In the genomic region with DNA sequence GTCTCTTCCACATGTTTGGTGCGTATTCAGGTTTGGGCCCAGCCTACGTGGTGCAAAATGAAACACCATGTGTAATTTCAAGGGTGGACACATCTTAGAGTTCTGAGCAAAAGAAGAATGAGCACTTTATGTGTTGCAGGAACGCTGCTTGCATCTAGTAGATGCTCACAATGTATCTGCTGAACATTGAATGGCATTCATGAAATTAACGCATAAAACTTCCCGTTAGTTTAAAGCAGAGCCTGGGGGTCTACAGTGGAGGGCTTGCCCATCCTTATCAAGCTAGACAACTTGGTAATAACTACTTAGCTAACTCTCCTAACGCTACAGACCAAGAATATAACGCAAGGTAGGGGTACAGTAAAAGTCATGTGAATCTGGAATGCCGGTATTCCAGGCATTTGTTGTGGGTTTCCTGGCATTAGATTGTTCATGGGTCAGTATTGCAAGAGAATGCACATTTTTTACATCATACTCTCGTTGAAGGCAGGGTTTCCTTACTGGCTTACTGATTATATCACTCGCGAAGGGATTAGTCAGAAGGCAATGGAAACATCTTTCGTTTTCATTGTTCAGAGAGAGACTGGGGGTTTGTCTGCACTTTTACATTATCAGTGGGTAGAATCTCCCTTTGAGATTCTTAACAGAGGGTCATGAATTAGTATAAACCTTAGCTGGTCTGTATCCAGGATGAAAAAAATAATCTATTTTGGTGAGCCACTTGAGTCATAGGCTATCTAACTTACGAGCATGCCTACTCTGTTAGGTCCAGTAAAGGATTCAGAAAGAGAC, we compare ENCODE assay signal across 12 cellular contexts.
DNase-seq lines count a peak whose midpoint lies in the region; ATAC-seq lines count a peak whose summit lies in the region.
"Had no signal": no experiment of that assay in that cellular context is flagged by ENCODE, and none has a peak within 500 bp of the region (broad histone marks: within the 10 kb centered on the region; RNA-seq: fewer than 3 reads in every experiment).

No MANE protein-coding gene starts in this region.

- no peak for ATAC-seq in GM18909 (IDR thresholded peaks at IDR 0.05; ENCODE audit: poor library complexity, unreplicated experiment)

- peak; percentile 66 for DNase-seq in Daoy (ENCODE audit: low read depth)
- peak; percentile 93 for DNase-seq in NCI-H460 (ENCODE audit: extremely low read depth, low read depth)
- peak; percentile 98 for DNase-seq in dedifferentiated amniotic fluid mesenchymal stem cell (ENCODE audit: extremely low spot score)
- DNase-seq in myocyte (ENCODE audit: low read depth) = peak; percentile 60
- DNase-seq in NCI-H510A treated with DMSO at 0.1 percent for 48 hours (lab: John Stamatoyannopoulos, UW) = no peak
- no peak for DNase-seq in DMS79 treated with DMSO at 0.1 percent for 48 hours (lab: John Stamatoyannopoulos, UW)
- DNase-seq in midbrain (lab: John Stamatoyannopoulos, UW) = no peak
- DNase-seq: activated CD4-positive, alpha-beta T cell treated with anti-CD3 and anti-CD28 coated beads, Interleukin-2, amount 50 U/mL, for 1 hour; dorsolateral prefrontal cortex; NCI-H748 treated with DMSO at 0.1 percent for 48 hours; stimulated activated CD4-positive, alpha-beta T cell treated with anti-CD3 and anti-CD28 coated beads, Interleukin-1b, Interleukin-23, amount 100 ng/mL, for 48 hours had no signal

Comparison
In these comparisons a context has a peak if more than half of its experiments do, and no peak if none do; other contexts are left out.
1. DNase-seq: peak in Daoy (single experiment), NCI-H460 (single experiment), dedifferentiated amniotic fluid mesenchymal stem cell (single experiment) and myocyte (single experiment); none in NCI-H510A treated with DMSO at 0.1 percent for 48 hours (single experiment), DMS79 treated with DMSO at 0.1 percent for 48 hours (single experiment) and midbrain (single experiment).